In genomic region chr11:2421226-2421994, GRCh38 we compare ENCODE assay signal across 2 cellular contexts.
TF ChIP-seq lines count a peak whose summit lies in the region.

No MANE protein-coding gene starts in this region.

TF ChIP-seq in HCT116, 20 proteins besides CTCF, POLR2A, EP300 and RAD21:
- TF ChIP-seq CBX3 (IDR thresholded peaks at IDR 0.05; ENCODE audit: low read depth) (no peak), ELF1 (IDR thresholded peaks at IDR 0.05; ENCODE audit: borderline replicate concordance, low read depth) (no peak), YY1 (IDR thresholded peaks at IDR 0.05; ENCODE audit: extremely low read depth, insufficient replicate concordance, low read depth, low read length) (no peak), ZBTB33 (IDR thresholded peaks at IDR 0.05; ENCODE audit: extremely low read depth, insufficient replicate concordance, low read length) (no peak), SIN3A (IDR thresholded peaks at IDR 0.05; ENCODE audit: low read depth) (no peak), REST (IDR thresholded peaks at IDR 0.05; ENCODE audit: low read depth) (no peak), MAX (IDR thresholded peaks at IDR 0.05) (no peak), JUND (IDR thresholded peaks at IDR 0.05) (no peak), EZH2phosphoT487 (IDR thresholded peaks at IDR 0.05; ENCODE audit: borderline replicate concordance) (no peak), SP1 (IDR thresholded peaks at IDR 0.05; ENCODE audit: low read depth) (no peak)

TF ChIP-seq in H1, 55 proteins besides CTCF, POLR2A, EP300 and RAD21:
- TF ChIP-seq KDM1A (IDR thresholded peaks at IDR 0.05; ENCODE audit: borderline replicate concordance, low read length) (0 out of 2 replicates have a peak, but pooled peaks have one; percentile 42), NANOG (IDR thresholded peaks at IDR 0.05; ENCODE audit: insufficient read depth, low read depth, low read length, poor library complexity, severe bottlenecking) (no peak)
TF ChIP-seq in H1: peak in this region for 1.
